Comparison of ENCODE assay signal across 9 cellular contexts in genomic region chr3:29282431-29283296, GRCh38. TPM values are rescaled to one million over a fixed set of nuclear protein-coding genes. Genes with fewer than 3 reads are reported as not detected.
A peak's percentile ranks its signal among the peaks of the same experiment; 100 is the strongest.
DNase-seq lines count a peak whose midpoint lies in the region; ATAC-seq and TF ChIP-seq lines count a peak whose summit lies in the region.
"Had no signal": no experiment of that assay in that cellular context is flagged by ENCODE, and none has a peak within 500 bp of the region (broad histone marks: within the 10 kb centered on the region; RNA-seq: fewer than 3 reads in every experiment).

No MANE protein-coding gene starts in this region.

- peak overlapping the region; percentile 56 to 64 for H3K4me3 ChIP-seq in tibial artery

- H3K4me1 ChIP-seq in tibial artery = peaks cover 0 to 34% (median 6%) of the 10 kb centered on the region in 4 donors

- no peak for TF ChIP-seq CTCF in tibial artery (IDR thresholded peaks at IDR 0.05)
- no peak for TF ChIP-seq CTCF in GM13977 (IDR thresholded peaks at IDR 0.05; ENCODE audit: extremely low read depth, insufficient read depth, missing control alignments)

- H3K4me3 Mint-ChIP-seq in activated T-cell treated with anti-CD3 and anti-CD28 coated beads, Interleukin-2, amount 50 U/mL, for 24 hours = peak overlapping the region; percentile 78
- H3K4me3 Mint-ChIP-seq in activated naive CD8-positive, alpha-beta T cell treated with anti-CD3 and anti-CD28 coated beads for 36 hours = peak overlapping the region; percentile 83

- intact Hi-C loops in tibial artery (cut with DNase I; ENCODE audit: low total_unique reads) = loop anchor here (5.0 kb wide), 2 partner anchors 245 to 480 kb away; no protein-coding TSS in a partner anchor

- no peaks in the 10 kb centered on the region for H3K36me3 Mint-ChIP-seq in activated T-cell treated with anti-CD3 and anti-CD28 coated beads, Interleukin-2, amount 50 U/mL, for 24 hours (ENCODE audit: low read depth)
- H3K36me3 Mint-ChIP-seq in activated naive CD8-positive, alpha-beta T cell treated with anti-CD3 and anti-CD28 coated beads for 36 hours = no peaks in the 10 kb centered on the region

- no peaks in the 10 kb centered on the region for H3K9me3 Mint-ChIP-seq in activated T-cell treated with anti-CD3 and anti-CD28 coated beads, Interleukin-2, amount 50 U/mL, for 24 hours
- H3K9me3 Mint-ChIP-seq in activated naive CD8-positive, alpha-beta T cell treated with anti-CD3 and anti-CD28 coated beads for 36 hours = no peaks in the 10 kb centered on the region

- in situ Hi-C loops in GM13977 (cut with MboI; ENCODE audit: low pct_unique_long_range_greater_than_20kb, low sequenced_read_pairs, unreplicated experiment) = no loop called here

- no peak for DNase-seq in activated T-cell treated with anti-CD3 and anti-CD28 coated beads, Interleukin-2, amount 50 U/mL, for 24 hours
- DNase-seq in activated T-cell treated with anti-CD3 and anti-CD28 coated beads for 4 hours = no peak
- no peak for DNase-seq in activated naive CD8-positive, alpha-beta T cell treated with anti-CD3 and anti-CD28 coated beads for 36 hours
- DNase-seq in iris pigment epithelial cell (ENCODE audit: low read depth) = peak; percentile 86
- no peak for DNase-seq in tibial artery
- DNase-seq in GM13977 (ENCODE audit: low spot score) = no peak
- no peak for DNase-seq in HuH-7.5 (ENCODE audit: low spot score)
- DNase-seq: activated CD4-positive, alpha-beta T cell treated with anti-CD3 and anti-CD28 coated beads for 4 hours had no signal

- H3K27me3 ChIP-seq in tibial artery = no peaks in the 10 kb centered on the region

- H3K27me3 Mint-ChIP-seq in activated T-cell treated with anti-CD3 and anti-CD28 coated beads, Interleukin-2, amount 50 U/mL, for 24 hours = peaks cover 17% of the 10 kb centered on the region
- peaks cover 34% of the 10 kb centered on the region for H3K27me3 Mint-ChIP-seq in activated naive CD8-positive, alpha-beta T cell treated with anti-CD3 and anti-CD28 coated beads for 36 hours

- H3K27ac Mint-ChIP-seq in activated T-cell treated with anti-CD3 and anti-CD28 coated beads, Interleukin-2, amount 50 U/mL, for 24 hours = peak overlapping the region; percentile 48
- H3K27ac Mint-ChIP-seq in activated naive CD8-positive, alpha-beta T cell treated with anti-CD3 and anti-CD28 coated beads for 36 hours = peak overlapping the region; percentile 34

- no peaks in the 10 kb centered on the region for H3K36me3 ChIP-seq in tibial artery

- no peaks in the 10 kb centered on the region for H3K9me3 ChIP-seq in tibial artery

- peaks cover 40% of the 10 kb centered on the region for H3K4me1 Mint-ChIP-seq in activated T-cell treated with anti-CD3 and anti-CD28 coated beads, Interleukin-2, amount 50 U/mL, for 24 hours (ENCODE audit: low read depth)
- peaks cover 41% of the 10 kb centered on the region for H3K4me1 Mint-ChIP-seq in activated naive CD8-positive, alpha-beta T cell treated with anti-CD3 and anti-CD28 coated beads for 36 hours

- no peak for ATAC-seq in GM21723 (IDR thresholded peaks at IDR 0.05; ENCODE audit: unreplicated experiment)

- peak overlapping the region; percentile 82 to 89 for H3K27ac ChIP-seq in tibial artery

RNA-seq across cellular contexts. Expression of gene RBMS3, which starts 1.8 kb away (rescaled TPM):
- 1 to 10 TPM; 1.6 TPM for total RNA-seq in activated naive CD8-positive, alpha-beta T cell treated with anti-CD3 and anti-CD28 coated beads for 36 hours
